Comparison of ENCODE assay signal across 16 cellular contexts in genomic region chr20:37243937-37244571, GRCh38. TPM values are rescaled to one million over a fixed set of nuclear protein-coding genes. Genes with fewer than 3 reads are reported as not detected.
A peak's percentile ranks its signal among the peaks of the same experiment; 100 is the strongest.
DNase-seq lines count a peak whose midpoint lies in the region; ATAC-seq, FAIRE-seq and TF ChIP-seq lines count a peak whose summit lies in the region.
"Had no signal": no experiment of that assay in that cellular context is flagged by ENCODE, and none has a peak within 500 bp of the region (broad histone marks: within the 10 kb centered on the region; RNA-seq: fewer than 3 reads in every experiment).

No MANE protein-coding gene starts in this region.

- TF ChIP-seq EP300 in HepG2 (IDR thresholded peaks at IDR 0.05; ENCODE audit: low read depth in 2 of 2, low read length in 2 of 2): no peak
- no peak for TF ChIP-seq EP300 in HepG2 (CRISPR knock-in tag; IDR thresholded peaks at IDR 0.05; ENCODE audit: borderline replicate concordance)

- FAIRE-seq in HTR-8/SVneo (lab: Jason Lieb, UNC) (peak; percentile 70), HepG2 (lab: Jason Lieb, UNC) (no peak)
- FAIRE-seq: astrocyte, GM18507 had no signal

- no peak overlapping the region for H3K4me2 ChIP-seq in HepG2 (ENCODE audit: low read depth, low read length)
- H3K4me2 ChIP-seq: BLaER1 had no signal

- TF ChIP-seq RAD21 in HepG2 (CRISPR knock-in tag; IDR thresholded peaks at IDR 0.05): no peak

- no peak overlapping the region for H3K4me3 ChIP-seq in AG10803 (ENCODE audit: low read length)
- H3K4me3 ChIP-seq in HepG2 (replicated peaks in 1 of 3; ENCODE audit: insufficient read depth in 1 of 3, low read depth in 2 of 3, low read length in 3 of 3): no peak overlapping the region
- no peak overlapping the region for H3K4me3 ChIP-seq in effector memory CD4-positive, alpha-beta T cell (ENCODE audit: insufficient read depth, low read depth, low read length, poor library complexity, severe bottlenecking)
- H3K4me3 ChIP-seq: BLaER1, mucosa of descending colon had no signal

- H3K27me3 ChIP-seq in HepG2 (ENCODE audit: control insufficient read depth in 1 of 2, insufficient read depth in 2 of 2, low read length in 2 of 2): no peaks in the 10 kb centered on the region
- H3K27me3 ChIP-seq in effector memory CD4-positive, alpha-beta T cell (replicated peaks; ENCODE audit: control insufficient read depth, insufficient read depth, low read length, poor library complexity, severe bottlenecking): no peaks in the 10 kb centered on the region
- H3K27me3 ChIP-seq: BLaER1 had no signal

- POLR2A ChIA-PET in HepG2 (lab: Yijun Ruan, JAX): no interaction called here

- no peaks in the 10 kb centered on the region for H3K9me3 ChIP-seq in HepG2 (ENCODE audit: low read length)
- H3K9me3 ChIP-seq in effector memory CD4-positive, alpha-beta T cell (ENCODE audit: control insufficient read depth, low read length): no peaks in the 10 kb centered on the region
- H3K9me3 ChIP-seq: BLaER1, mucosa of descending colon had no signal

- WGBS in HepG2 (ENCODE audit: low lambda C conversion rate): 93% methylated on average over 8 of the region's 8 CpGs

- H2AFZ ChIP-seq in HepG2 (ENCODE audit: low read length): no peak overlapping the region

- TF ChIP-seq CTCF in AG10803 (conservative IDR thresholded peaks at IDR 0.05; ENCODE audit: low read length) (no peak), HepG2 (CRISPR knock-in tag; IDR thresholded peaks at IDR 0.05) (no peak)

- in situ Hi-C loops in HepG2 (cut with HindIII; ENCODE audit: extremely low pct_ligation_motif_present, low pct_unique_long_range_greater_than_20kb): no loop called here

- no peak overlapping the region for H3K9ac ChIP-seq in HepG2 (ENCODE audit: insufficient read depth, low read depth, low read length)
- H3K9ac ChIP-seq: BLaER1 had no signal

- DNase-seq in AG10803 (ENCODE audit: low read depth): peak; percentile 19
- no peak for DNase-seq in HTR-8/SVneo (ENCODE audit: insufficient read length, low spot score)
- DNase-seq in dermis microvascular lymphatic vessel endothelial cell (ENCODE audit: low read depth in 2 of 2): peak; percentile 20 to 52
- no peak for DNase-seq in HepG2 (ENCODE audit: low spot score)
- no peak for DNase-seq in inferior parietal cortex (ENCODE audit: extremely low spot score)
- DNase-seq in effector memory CD4-positive, alpha-beta T cell: no peak
- DNase-seq: activated CD4-positive, CD25-positive, alpha-beta regulatory T cell; mucosa of descending colon; NCI-H1436 had no signal

- H3K27ac ChIP-seq in HepG2 (ENCODE audit: extremely low read length, insufficient read depth, low read length): no peak overlapping the region
- H3K27ac ChIP-seq in effector memory CD4-positive, alpha-beta T cell (ENCODE audit: insufficient read depth, low read length, poor library complexity, severe bottlenecking): no peak overlapping the region
- H3K27ac ChIP-seq: BLaER1 had no signal

- intact Hi-C loops in HepG2 (cut with micrococcal nuclease; ENCODE audit: unreplicated experiment): no loop called here

- BruUV-seq in HepG2 (replicated peaks; lab: Mats Ljungman, UMichigan): TSS peak; percentile 11

- ATAC-seq in HepG2: no peak
- ATAC-seq in HG02678 (IDR thresholded peaks at IDR 0.05; ENCODE audit: unreplicated experiment): no peak
- no peak for ATAC-seq in HG03135 (IDR thresholded peaks at IDR 0.05; ENCODE audit: unreplicated experiment)
- ATAC-seq: mucosa of descending colon had no signal

- TF ChIP-seq POLR2A in HepG2 (IDR thresholded peaks at IDR 0.05; ENCODE audit: insufficient read depth in 1 of 2, low read depth in 2 of 2, low read length in 2 of 2): no peak; a peak in 2 of 4 replicates

- peaks cover 7% of the 10 kb centered on the region; the same call in 1 of the 2 replicates for H3K4me1 ChIP-seq in HepG2 (ENCODE audit: insufficient read depth, low read length)
- no peaks in the 10 kb centered on the region for H3K4me1 ChIP-seq in effector memory CD4-positive, alpha-beta T cell (ENCODE audit: control insufficient read depth, insufficient read depth, low read length, poor library complexity, severe bottlenecking)
- H3K4me1 ChIP-seq: BLaER1 had no signal

- H3K36me3 ChIP-seq in HepG2 (replicated peaks in 1 of 2; ENCODE audit: control insufficient read depth in 1 of 2, insufficient read depth in 2 of 2, low read length in 2 of 2): peaks cover 35 to 51% of the 10 kb centered on the region in 2 experiments
- H3K36me3 ChIP-seq in effector memory CD4-positive, alpha-beta T cell (ENCODE audit: control insufficient read depth, insufficient read depth, low read length): peaks cover 50% of the 10 kb centered on the region

- no peaks in the 10 kb centered on the region for H4K20me1 ChIP-seq in HepG2 (ENCODE audit: insufficient read depth, low read length)

- CTCF ChIA-PET in HepG2 (lab: Yijun Ruan, JAX; ENCODE audit: low intra/inter-chr PET ratio, low total read pairs): no interaction called here

- no peaks in the 10 kb centered on the region for H3K79me2 ChIP-seq in HepG2 (ENCODE audit: insufficient read depth, low read length)

TF ChIP-seq in HepG2, 621 proteins besides CTCF, POLR2A, EP300 and RAD21 (continues in another document):
- TF ChIP-seq ZMYM3 (CRISPR knock-in tag; IDR thresholded peaks at IDR 0.05): 0 out of 2 replicates have a peak, but pooled peaks have one; percentile 19
- peak; percentile 4 for TF ChIP-seq RBM22 (optimal IDR thresholded peaks at IDR 0.05; ENCODE audit: low read length)
- TF ChIP-seq DPF2 (CRISPR knock-in tag; IDR thresholded peaks at IDR 0.05; ENCODE audit: borderline replicate concordance, low read depth): no peak
- peak; percentile 97 for TF ChIP-seq ZNF121 (CRISPR knock-in tag; IDR thresholded peaks at IDR 0.05)

RNA-seq across cellular contexts. Expression of gene GHRH, which starts 17.6 kb away (rescaled TPM):
- total RNA-seq in dermis microvascular lymphatic vessel endothelial cell (not detected in 2 replicates), HepG2 (2016; rRNA removed; fragmentation: Illumina TruSeq; extraction: Trizol) (not detected in 2 replicates)
- not detected in 2 replicates for total RNA-seq in HepG2 (2016; cell fraction: cytosol; rRNA removed; fragmentation: Illumina TruSeq; extraction: Trizol; ENCODE audit: low read depth)
- not detected in 2 replicates for total RNA-seq in HepG2 (2016; cell fraction: insoluble cytoplasmic fraction; rRNA removed; fragmentation: Illumina TruSeq; extraction: Trizol)
- not detected in 2 replicates for total RNA-seq in HepG2 (2016; cell fraction: membrane; rRNA removed; fragmentation: Illumina TruSeq; extraction: Trizol)
- not detected in 2 replicates for total RNA-seq in HepG2 (2016; cell fraction: nucleus; rRNA removed; fragmentation: Illumina TruSeq; extraction: Trizol)
- polyA plus RNA-seq in HepG2 (2011; rRNA removed): not detected in 2 replicates
- not detected in 2 replicates for polyA plus RNA-seq in HepG2 (2011; cell fraction: cytosol; rRNA removed)
- polyA plus RNA-seq in HepG2 (2011; cell fraction: nucleus; rRNA removed): not detected in 2 replicates
- polyA plus RNA-seq in HepG2 (2012): not detected in 2 replicates
- polyA plus RNA-seq in HepG2 (2016; cell fraction: cytosol; fragmentation: Illumina TruSeq; extraction: Trizol; ENCODE audit: low read depth): not detected in 2 replicates
- not detected in 2 replicates for polyA plus RNA-seq in HepG2 (2016; cell fraction: insoluble cytoplasmic fraction; fragmentation: Illumina TruSeq; extraction: Trizol; ENCODE audit: low read depth)
- polyA plus RNA-seq in HepG2 (2016; cell fraction: membrane; fragmentation: Illumina TruSeq; extraction: Trizol; ENCODE audit: low read depth): not detected in 2 replicates
- polyA plus RNA-seq in HepG2 (2016; cell fraction: nucleus; fragmentation: Illumina TruSeq; extraction: Trizol; ENCODE audit: insufficient read depth, low read depth): not detected in 2 replicates
- not detected in 2 replicates for polyA minus RNA-seq in HepG2 (2011; rRNA and poly(A)+ RNA removed; ENCODE audit: low replicate concordance)
- not detected in 2 replicates for polyA minus RNA-seq in HepG2 (2011; cell fraction: cytosol; rRNA and poly(A)+ RNA removed)
- not detected in 2 replicates for polyA minus RNA-seq in HepG2 (2011; cell fraction: nucleus; rRNA and poly(A)+ RNA removed)
- total RNA-seq: astrocyte, epithelial cell of proximal tubule, mucosa of descending colon, renal cortical epithelial cell had no signal

RNA-seq across cellular contexts. Expression of gene MANBAL, which starts 45.4 kb away (rescaled TPM):
- total RNA-seq in dermis microvascular lymphatic vessel endothelial cell (11.4 and 15.4 TPM in 2 replicates), HepG2 (2016; rRNA removed; fragmentation: Illumina TruSeq; extraction: Trizol) (16.5 and 18.6 TPM in 2 replicates)
- 10.8 and 15.2 TPM in 2 replicates for total RNA-seq in HepG2 (2016; cell fraction: cytosol; rRNA removed; fragmentation: Illumina TruSeq; extraction: Trizol; ENCODE audit: low read depth)
- total RNA-seq in HepG2 (2016; cell fraction: insoluble cytoplasmic fraction; rRNA removed; fragmentation: Illumina TruSeq; extraction: Trizol): 15.1 and 16.2 TPM in 2 replicates
- total RNA-seq in HepG2 (2016; cell fraction: membrane; rRNA removed; fragmentation: Illumina TruSeq; extraction: Trizol): 25.3 and 29.5 TPM in 2 replicates
- 15.3 and 19.6 TPM in 2 replicates for total RNA-seq in HepG2 (2016; cell fraction: nucleus; rRNA removed; fragmentation: Illumina TruSeq; extraction: Trizol)
- 70.2 and 74.1 TPM in 2 replicates for polyA plus RNA-seq in HepG2 (2011; rRNA removed)
- 93.3 and 98.4 TPM in 2 replicates for polyA plus RNA-seq in HepG2 (2011; cell fraction: cytosol; rRNA removed)
- 35.2 and 44.3 TPM in 2 replicates for polyA plus RNA-seq in HepG2 (2011; cell fraction: nucleus; rRNA removed)
- 45.7 and 46.8 TPM in 2 replicates for polyA plus RNA-seq in HepG2 (2012)
- polyA plus RNA-seq in HepG2 (2016; cell fraction: cytosol; fragmentation: Illumina TruSeq; extraction: Trizol; ENCODE audit: low read depth): 48.1 and 71.4 TPM in 2 replicates
- 55.8 and 57.5 TPM in 2 replicates for polyA plus RNA-seq in HepG2 (2016; cell fraction: insoluble cytoplasmic fraction; fragmentation: Illumina TruSeq; extraction: Trizol; ENCODE audit: low read depth)
- 67.6 and 91.3 TPM in 2 replicates for polyA plus RNA-seq in HepG2 (2016; cell fraction: membrane; fragmentation: Illumina TruSeq; extraction: Trizol; ENCODE audit: low read depth)
- 68.3 and 69.5 TPM in 2 replicates for polyA plus RNA-seq in HepG2 (2016; cell fraction: nucleus; fragmentation: Illumina TruSeq; extraction: Trizol; ENCODE audit: insufficient read depth, low read depth)
- polyA minus RNA-seq in HepG2 (2011; rRNA and poly(A)+ RNA removed; ENCODE audit: low replicate concordance): 47.1 and 62.0 TPM in 2 replicates
- 11.5 and 14.7 TPM in 2 replicates for polyA minus RNA-seq in HepG2 (2011; cell fraction: cytosol; rRNA and poly(A)+ RNA removed)
- 7.6 and 12.7 TPM in 2 replicates for polyA minus RNA-seq in HepG2 (2011; cell fraction: nucleus; rRNA and poly(A)+ RNA removed)

Comparison
In these comparisons a context has a peak if more than half of its experiments do, and no peak if none do; other contexts are left out.
1. DNase-seq: peak in AG10803 (single experiment) and dermis microvascular lymphatic vessel endothelial cell (2 of 2); none in HTR-8/SVneo (single experiment), HepG2 (single experiment), inferior parietal cortex (single experiment) and effector memory CD4-positive, alpha-beta T cell (0 of 3).